Comparison of ENCODE assay signal across 1 cellular context in genomic region chr17:3048727-3049471, GRCh38.
TF ChIP-seq lines count a peak whose summit lies in the region.

No MANE protein-coding gene starts in this region.

TF ChIP-seq in HepG2, 621 proteins besides CTCF, POLR2A, EP300 and RAD21 (continued from another document and continues in another):
- TF ChIP-seq, protein P1, sequence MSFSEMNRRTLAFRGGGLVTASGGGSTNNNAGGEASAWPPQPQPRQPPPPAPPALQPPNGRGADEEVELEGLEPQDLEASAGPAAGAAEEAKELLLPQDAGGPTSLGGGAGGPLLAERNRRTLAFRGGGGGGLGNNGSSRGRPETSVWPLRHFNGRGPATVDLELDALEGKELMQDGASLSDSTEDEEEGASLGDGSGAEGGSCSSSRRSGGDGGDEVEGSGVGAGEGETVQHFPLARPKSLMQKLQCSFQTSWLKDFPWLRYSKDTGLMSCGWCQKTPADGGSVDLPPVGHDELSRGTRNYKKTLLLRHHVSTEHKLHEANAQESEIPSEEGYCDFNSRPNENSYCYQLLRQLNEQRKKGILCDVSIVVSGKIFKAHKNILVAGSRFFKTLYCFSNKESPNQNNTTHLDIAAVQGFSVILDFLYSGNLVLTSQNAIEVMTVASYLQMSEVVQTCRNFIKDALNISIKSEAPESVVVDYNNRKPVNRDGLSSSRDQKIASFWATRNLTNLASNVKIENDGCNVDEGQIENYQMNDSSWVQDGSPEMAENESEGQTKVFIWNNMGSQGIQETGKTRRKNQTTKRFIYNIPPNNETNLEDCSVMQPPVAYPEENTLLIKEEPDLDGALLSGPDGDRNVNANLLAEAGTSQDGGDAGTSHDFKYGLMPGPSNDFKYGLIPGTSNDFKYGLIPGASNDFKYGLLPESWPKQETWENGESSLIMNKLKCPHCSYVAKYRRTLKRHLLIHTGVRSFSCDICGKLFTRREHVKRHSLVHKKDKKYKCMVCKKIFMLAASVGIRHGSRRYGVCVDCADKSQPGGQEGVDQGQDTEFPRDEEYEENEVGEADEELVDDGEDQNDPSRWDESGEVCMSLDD (CRISPR knock-in tag; IDR thresholded peaks at IDR 0.05; ENCODE audit: borderline replicate concordance): peak; percentile 83; the same call in 1 of the 2 replicates
- TF ChIP-seq ARNTL (CRISPR knock-in tag; IDR thresholded peaks at IDR 0.05): peak; percentile 61
- no peak; the same call in 1 of the 2 replicates for TF ChIP-seq ZNF724P (CRISPR knock-in tag; IDR thresholded peaks at IDR 0.05; ENCODE audit: borderline replicate concordance)
- TF ChIP-seq, protein P2, sequence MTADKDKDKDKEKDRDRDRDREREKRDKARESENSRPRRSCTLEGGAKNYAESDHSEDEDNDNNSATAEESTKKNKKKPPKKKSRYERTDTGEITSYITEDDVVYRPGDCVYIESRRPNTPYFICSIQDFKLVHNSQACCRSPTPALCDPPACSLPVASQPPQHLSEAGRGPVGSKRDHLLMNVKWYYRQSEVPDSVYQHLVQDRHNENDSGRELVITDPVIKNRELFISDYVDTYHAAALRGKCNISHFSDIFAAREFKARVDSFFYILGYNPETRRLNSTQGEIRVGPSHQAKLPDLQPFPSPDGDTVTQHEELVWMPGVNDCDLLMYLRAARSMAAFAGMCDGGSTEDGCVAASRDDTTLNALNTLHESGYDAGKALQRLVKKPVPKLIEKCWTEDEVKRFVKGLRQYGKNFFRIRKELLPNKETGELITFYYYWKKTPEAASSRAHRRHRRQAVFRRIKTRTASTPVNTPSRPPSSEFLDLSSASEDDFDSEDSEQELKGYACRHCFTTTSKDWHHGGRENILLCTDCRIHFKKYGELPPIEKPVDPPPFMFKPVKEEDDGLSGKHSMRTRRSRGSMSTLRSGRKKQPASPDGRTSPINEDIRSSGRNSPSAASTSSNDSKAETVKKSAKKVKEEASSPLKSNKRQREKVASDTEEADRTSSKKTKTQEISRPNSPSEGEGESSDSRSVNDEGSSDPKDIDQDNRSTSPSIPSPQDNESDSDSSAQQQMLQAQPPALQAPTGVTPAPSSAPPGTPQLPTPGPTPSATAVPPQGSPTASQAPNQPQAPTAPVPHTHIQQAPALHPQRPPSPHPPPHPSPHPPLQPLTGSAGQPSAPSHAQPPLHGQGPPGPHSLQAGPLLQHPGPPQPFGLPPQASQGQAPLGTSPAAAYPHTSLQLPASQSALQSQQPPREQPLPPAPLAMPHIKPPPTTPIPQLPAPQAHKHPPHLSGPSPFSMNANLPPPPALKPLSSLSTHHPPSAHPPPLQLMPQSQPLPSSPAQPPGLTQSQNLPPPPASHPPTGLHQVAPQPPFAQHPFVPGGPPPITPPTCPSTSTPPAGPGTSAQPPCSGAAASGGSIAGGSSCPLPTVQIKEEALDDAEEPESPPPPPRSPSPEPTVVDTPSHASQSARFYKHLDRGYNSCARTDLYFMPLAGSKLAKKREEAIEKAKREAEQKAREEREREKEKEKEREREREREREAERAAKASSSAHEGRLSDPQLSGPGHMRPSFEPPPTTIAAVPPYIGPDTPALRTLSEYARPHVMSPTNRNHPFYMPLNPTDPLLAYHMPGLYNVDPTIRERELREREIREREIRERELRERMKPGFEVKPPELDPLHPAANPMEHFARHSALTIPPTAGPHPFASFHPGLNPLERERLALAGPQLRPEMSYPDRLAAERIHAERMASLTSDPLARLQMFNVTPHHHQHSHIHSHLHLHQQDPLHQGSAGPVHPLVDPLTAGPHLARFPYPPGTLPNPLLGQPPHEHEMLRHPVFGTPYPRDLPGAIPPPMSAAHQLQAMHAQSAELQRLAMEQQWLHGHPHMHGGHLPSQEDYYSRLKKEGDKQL (CRISPR knock-in tag; IDR thresholded peaks at IDR 0.05; ENCODE audit: low read depth): no peak
- TF ChIP-seq, protein P3, sequence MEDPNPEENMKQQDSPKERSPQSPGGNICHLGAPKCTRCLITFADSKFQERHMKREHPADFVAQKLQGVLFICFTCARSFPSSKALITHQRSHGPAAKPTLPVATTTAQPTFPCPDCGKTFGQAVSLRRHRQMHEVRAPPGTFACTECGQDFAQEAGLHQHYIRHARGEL (CRISPR knock-in tag; IDR thresholded peaks at IDR 0.05): no peak
- TF ChIP-seq SOX6 (IDR thresholded peaks at IDR 0.05): no peak
- TF ChIP-seq SOX6 (CRISPR knock-in tag; IDR thresholded peaks at IDR 0.05): no peak
- peak; percentile 65 for TF ChIP-seq ZFX (CRISPR knock-in tag; IDR thresholded peaks at IDR 0.05; ENCODE audit: low read depth)
- no peak for TF ChIP-seq FOSL2 (CRISPR knock-in tag; IDR thresholded peaks at IDR 0.05)
- TF ChIP-seq NR2F1 (CRISPR knock-in tag; IDR thresholded peaks at IDR 0.05): no peak
- peak; percentile 46; the same call in 1 of the 2 replicates for TF ChIP-seq ARID4A (CRISPR knock-in tag; IDR thresholded peaks at IDR 0.05; ENCODE audit: borderline replicate concordance)
- TF ChIP-seq, protein P4, sequence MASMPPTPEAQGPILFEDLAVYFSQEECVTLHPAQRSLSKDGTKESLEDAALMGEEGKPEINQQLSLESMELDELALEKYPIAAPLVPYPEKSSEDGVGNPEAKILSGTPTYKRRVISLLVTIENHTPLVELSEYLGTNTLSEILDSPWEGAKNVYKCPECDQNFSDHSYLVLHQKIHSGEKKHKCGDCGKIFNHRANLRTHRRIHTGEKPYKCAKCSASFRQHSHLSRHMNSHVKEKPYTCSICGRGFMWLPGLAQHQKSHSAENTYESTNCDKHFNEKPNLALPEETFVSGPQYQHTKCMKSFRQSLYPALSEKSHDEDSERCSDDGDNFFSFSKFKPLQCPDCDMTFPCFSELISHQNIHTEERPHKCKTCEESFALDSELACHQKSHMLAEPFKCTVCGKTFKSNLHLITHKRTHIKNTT (CRISPR knock-in tag; IDR thresholded peaks at IDR 0.05): no peak
- no peak for TF ChIP-seq NONO (IDR thresholded peaks at IDR 0.05)
- TF ChIP-seq NONO (CRISPR knock-in tag; conservative IDR thresholded peaks at IDR 0.05): no peak; the same call in 1 of the 2 replicates
- TF ChIP-seq JDP2 (CRISPR knock-in tag; IDR thresholded peaks at IDR 0.05; ENCODE audit: borderline replicate concordance): no peak
- no peak for TF ChIP-seq CHD2 (IDR thresholded peaks at IDR 0.05; ENCODE audit: low read depth, low read length)
- TF ChIP-seq WIZ (CRISPR knock-in tag; IDR thresholded peaks at IDR 0.05): peak; percentile 15; the same call in 1 of the 2 replicates
- no peak for TF ChIP-seq MXD4 (CRISPR knock-in tag; IDR thresholded peaks at IDR 0.05)
- no peak for TF ChIP-seq ZBTB49 (CRISPR knock-in tag; IDR thresholded peaks at IDR 0.05; ENCODE audit: borderline replicate concordance)
- TF ChIP-seq, protein P5, sequence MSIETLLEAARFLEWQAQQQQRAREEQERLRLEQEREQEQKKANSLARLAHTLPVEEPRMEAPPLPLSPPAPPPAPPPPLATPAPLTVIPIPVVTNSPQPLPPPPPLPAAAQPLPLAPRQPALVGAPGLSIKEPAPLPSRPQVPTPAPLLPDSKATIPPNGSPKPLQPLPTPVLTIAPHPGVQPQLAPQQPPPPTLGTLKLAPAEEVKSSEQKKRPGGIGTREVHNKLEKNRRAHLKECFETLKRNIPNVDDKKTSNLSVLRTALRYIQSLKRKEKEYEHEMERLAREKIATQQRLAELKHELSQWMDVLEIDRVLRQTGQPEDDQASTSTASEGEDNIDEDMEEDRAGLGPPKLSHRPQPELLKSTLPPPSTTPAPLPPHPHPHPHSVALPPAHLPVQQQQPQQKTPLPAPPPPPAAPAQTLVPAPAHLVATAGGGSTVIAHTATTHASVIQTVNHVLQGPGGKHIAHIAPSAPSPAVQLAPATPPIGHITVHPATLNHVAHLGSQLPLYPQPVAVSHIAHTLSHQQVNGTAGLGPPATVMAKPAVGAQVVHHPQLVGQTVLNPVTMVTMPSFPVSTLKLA (IDR thresholded peaks at IDR 0.05): no peak
- TF ChIP-seq ZC3H4 (CRISPR knock-in tag; IDR thresholded peaks at IDR 0.05; ENCODE audit: borderline replicate concordance): no peak
- TF ChIP-seq ZNF460 (CRISPR knock-in tag; IDR thresholded peaks at IDR 0.05; ENCODE audit: borderline replicate concordance): no peak
- TF ChIP-seq FOXP1 (IDR thresholded peaks at IDR 0.05): no peak
- TF ChIP-seq FOXP1 (CRISPR knock-in tag; IDR thresholded peaks at IDR 0.05): no peak
- no peak for TF ChIP-seq GLMP (CRISPR knock-in tag; IDR thresholded peaks at IDR 0.05; ENCODE audit: borderline replicate concordance)
- no peak for TF ChIP-seq ZNF564 (CRISPR knock-in tag; IDR thresholded peaks at IDR 0.05)
- no peak for TF ChIP-seq SRF (IDR thresholded peaks at IDR 0.05; ENCODE audit: low read depth, low read length)
- TF ChIP-seq ZNF605 (CRISPR knock-in tag; IDR thresholded peaks at IDR 0.05): peak; percentile 82
- peak; percentile 66; the same call in 1 of the 2 replicates for TF ChIP-seq SNAPC4 (CRISPR knock-in tag; IDR thresholded peaks at IDR 0.05)
- 0 out of 2 replicates have a peak, but pooled peaks have one; percentile 33 for TF ChIP-seq ZNF761 (CRISPR knock-in tag; conservative IDR thresholded peaks at IDR 0.05)
- TF ChIP-seq ZNF207 (IDR thresholded peaks at IDR 0.05; ENCODE audit: borderline replicate concordance): no peak
- no peak for TF ChIP-seq ZNF264 (CRISPR knock-in tag; IDR thresholded peaks at IDR 0.05)
